9 cellular contexts compared by ENCODE assay signal in genomic region chr19:53554804-53555203, GRCh38. TPM values are rescaled to one million over a fixed set of nuclear protein-coding genes. Genes with fewer than 3 reads are reported as not detected.
DNase-seq lines count a peak whose midpoint lies in the region; ATAC-seq, FAIRE-seq and TF ChIP-seq lines count a peak whose summit lies in the region.
"Had no signal": no experiment of that assay in that cellular context is flagged by ENCODE, and none has a peak within 500 bp of the region (broad histone marks: within the 10 kb centered on the region; RNA-seq: fewer than 3 reads in every experiment).

No MANE protein-coding gene starts in this region.

- H3K4me2 ChIP-seq in HepG2 (ENCODE audit: low read depth, low read length): no peak overlapping the region
- no peak overlapping the region for H3K4me2 ChIP-seq in PC-9
- H3K4me2 ChIP-seq: KMS-11 had no signal

- no peak for TF ChIP-seq CTCF in liver (IDR thresholded peaks at IDR 0.05; ENCODE audit: low read depth, low read length, missing input control)
- no peak for TF ChIP-seq CTCF in HepG2 (CRISPR knock-in tag; IDR thresholded peaks at IDR 0.05)
- TF ChIP-seq CTCF in PC-9 (conservative IDR thresholded peaks at IDR 0.05): no peak

- H3K27me3 ChIP-seq in liver (ENCODE audit: control insufficient read depth in 4 of 4, insufficient read depth in 4 of 4, low read length in 3 of 4) (no peaks in the 10 kb centered on the region), HepG2 (ENCODE audit: control insufficient read depth in 1 of 2, insufficient read depth in 2 of 2, low read length in 2 of 2) (no peaks in the 10 kb centered on the region), mononuclear cell (ENCODE audit: insufficient read depth, low read length) (no peaks in the 10 kb centered on the region), PC-9 (ENCODE audit: insufficient read depth, low read depth) (no peaks in the 10 kb centered on the region)

- H3K9ac ChIP-seq in liver (ENCODE audit: low read depth in 1 of 2, low read length in 2 of 2): no peak overlapping the region
- H3K9ac ChIP-seq in HepG2 (ENCODE audit: insufficient read depth, low read depth, low read length): no peak overlapping the region
- H3K9ac ChIP-seq: KMS-11 had no signal

- FAIRE-seq in HepG2 (lab: Jason Lieb, UNC): no peak

- no peaks in the 10 kb centered on the region for H3K36me3 ChIP-seq in liver (ENCODE audit: control insufficient read depth in 4 of 4, insufficient read depth in 3 of 4, low read depth in 1 of 4, low read length in 3 of 4)
- H3K36me3 ChIP-seq in HepG2 (replicated peaks in 1 of 2; ENCODE audit: control insufficient read depth in 1 of 2, insufficient read depth in 2 of 2, low read length in 2 of 2): peaks cover 2 to 9% of the 10 kb centered on the region in 2 experiments; a peak in 4 of 5 replicates
- H3K36me3 ChIP-seq in PC-9 (ENCODE audit: low read depth): peaks cover 15% of the 10 kb centered on the region; the same call in 1 of the 2 replicates

- no peak for TF ChIP-seq EP300 in HepG2 (IDR thresholded peaks at IDR 0.05; ENCODE audit: low read depth in 2 of 2, low read length in 2 of 2)
- no peak for TF ChIP-seq EP300 in HepG2 (CRISPR knock-in tag; IDR thresholded peaks at IDR 0.05; ENCODE audit: borderline replicate concordance)

- 66% methylated on average over 24 of the region's 24 CpGs for WGBS in liver
- WGBS in HepG2 (ENCODE audit: low lambda C conversion rate): 96% methylated on average over 23 of the region's 24 CpGs

- peaks cover 14% of the 10 kb centered on the region; the same call in 1 of the 2 replicates for H3F3A ChIP-seq in PC-9 (ENCODE audit: insufficient read depth, low read depth)

- peak overlapping the region; percentile 55 to 71 for H3K27ac ChIP-seq in liver (ENCODE audit: low read depth in 1 of 2, low read length in 2 of 2)
- H3K27ac ChIP-seq in HepG2 (ENCODE audit: extremely low read length, insufficient read depth, low read length): no peak overlapping the region
- peak overlapping the region; percentile 84 for H3K27ac ChIP-seq in caudate nucleus (ENCODE audit: low read depth, low read length)
- H3K27ac ChIP-seq in PC-9: no peak overlapping the region
- H3K27ac ChIP-seq: KMS-11 had no signal

- H3K79me2 ChIP-seq in HepG2 (ENCODE audit: insufficient read depth, low read length) (peaks cover 21% of the 10 kb centered on the region), PC-9 (ENCODE audit: low read depth) (no peaks in the 10 kb centered on the region)

- CTCF ChIA-PET in HepG2 (lab: Yijun Ruan, JAX; ENCODE audit: low intra/inter-chr PET ratio, low total read pairs) (no interaction called here), PC-9 (lab: Charles Lee) (no interaction called here)

- H2AFZ ChIP-seq in HepG2 (ENCODE audit: low read length) (no peak overlapping the region), PC-9 (no peak overlapping the region)

- intact Hi-C loops in HepG2 (cut with micrococcal nuclease; ENCODE audit: unreplicated experiment) (no loop called here), PC-9 (cut with micrococcal nuclease; ENCODE audit: unreplicated experiment) (no loop called here)

- ATAC-seq in HepG2 (no peak; the same call in 2 of the 3 replicates), GM21737 (IDR thresholded peaks at IDR 0.05; ENCODE audit: unreplicated experiment) (no peak)

- TF ChIP-seq RAD21 in liver (IDR thresholded peaks at IDR 0.05): no peak
- no peak for TF ChIP-seq RAD21 in HepG2 (CRISPR knock-in tag; IDR thresholded peaks at IDR 0.05)

- no peak for TF ChIP-seq POLR2A in HepG2 (IDR thresholded peaks at IDR 0.05; ENCODE audit: insufficient read depth in 1 of 2, low read depth in 2 of 2, low read length in 2 of 2)

- peaks cover 0 to 3% (median 1%) of the 10 kb centered on the region in 4 donors for H3K4me1 ChIP-seq in liver (ENCODE audit: control insufficient read depth in 4 of 4, insufficient read depth in 4 of 4, low read length in 3 of 4)
- no peaks in the 10 kb centered on the region for H3K4me1 ChIP-seq in HepG2 (ENCODE audit: insufficient read depth, low read length)
- H3K4me1 ChIP-seq in mononuclear cell (ENCODE audit: insufficient read depth, low read length): peaks cover 12% of the 10 kb centered on the region
- no peaks in the 10 kb centered on the region for H3K4me1 ChIP-seq in PC-9 (replicated peaks; ENCODE audit: insufficient read depth)

- in situ Hi-C loops in HepG2 (cut with HindIII; ENCODE audit: extremely low pct_ligation_motif_present, low pct_unique_long_range_greater_than_20kb): no loop called here

- POLR2A ChIA-PET in HepG2 (lab: Yijun Ruan, JAX) (no interaction called here), PC-9 (lab: Charles Lee; ENCODE audit: unreplicated experiment) (no interaction called here)

- DNase-seq in HepG2 (ENCODE audit: low spot score) (no peak), caudate nucleus (lab: John Stamatoyannopoulos, UW) (peak in 4 of 61 donors; percentile 18 to 68 (median 36)), PC-9 (no peak), NOMO-1 (lab: John Stamatoyannopoulos, UW; ENCODE audit: unreplicated experiment in 2 of 2) (no peak), NCI-H1436 treated with DMSO at 0.1 percent for 48 hours (lab: John Stamatoyannopoulos, UW) (no peak)

- H3K9me2 ChIP-seq in PC-9 (ENCODE audit: insufficient read depth): no peaks in the 10 kb centered on the region

- H3K4me3 ChIP-seq in liver (ENCODE audit: low read depth in 1 of 3, low read length in 3 of 3) (peak overlapping the region; percentile 38 to 66 (median 43)), HepG2 (replicated peaks in 1 of 3; ENCODE audit: insufficient read depth in 1 of 3, low read depth in 2 of 3, low read length in 3 of 3) (no peak overlapping the region), mononuclear cell (ENCODE audit: low read length) (peak overlapping the region; percentile 45), PC-9 (no peak overlapping the region)

- BruUV-seq in HepG2 (replicated peaks; lab: Mats Ljungman, UMichigan) (no TSS peak), PC-9 (replicated peaks; lab: Mats Ljungman, UMichigan) (no TSS peak)

- H3K9me3 ChIP-seq in liver (ENCODE audit: control insufficient read depth in 4 of 4, low read length in 3 of 4) (peaks cover 0 to 3% (median 0%) of the 10 kb centered on the region in 4 donors), HepG2 (ENCODE audit: low read length) (no peaks in the 10 kb centered on the region), mononuclear cell (ENCODE audit: low read depth, low read length) (no peaks in the 10 kb centered on the region), PC-9 (ENCODE audit: insufficient read depth, low read depth) (peaks cover 5% of the 10 kb centered on the region; the same call in 1 of the 2 replicates)

- H4K20me1 ChIP-seq in HepG2 (ENCODE audit: insufficient read depth, low read length) (no peaks in the 10 kb centered on the region), PC-9 (ENCODE audit: insufficient read depth) (no peaks in the 10 kb centered on the region)

TF ChIP-seq in liver, 16 proteins besides CTCF, POLR2A, EP300 and RAD21 (continues in another document):
- TF ChIP-seq FOXA1 (IDR thresholded peaks at IDR 0.05) (no peak), ATF3 (IDR thresholded peaks at IDR 0.05) (no peak), JUND (IDR thresholded peaks at IDR 0.05) (no peak), FOXA2 (IDR thresholded peaks at IDR 0.05) (no peak), NR2F2 (IDR thresholded peaks at IDR 0.05) (no peak), HNF4A (conservative IDR thresholded peaks at IDR 0.05) (no peak), GABPA (IDR thresholded peaks at IDR 0.05 in 1 of 2, conservative IDR thresholded peaks at IDR 0.05 in 1 of 2) (no peak), RXRA (IDR thresholded peaks at IDR 0.05) (no peak)

TF ChIP-seq in HepG2, 621 proteins besides CTCF, POLR2A, EP300 and RAD21 (continues in another document):
- no peak for TF ChIP-seq ATF2 (CRISPR knock-in tag; IDR thresholded peaks at IDR 0.05)

RNA-seq across cellular contexts. Expression of gene ZNF331, which starts 16.9 kb away (rescaled TPM):
- total RNA-seq in liver (1 to 10 TPM; 6.9 to 9.7 TPM), HepG2 (2016; rRNA removed; fragmentation: Illumina TruSeq; extraction: Trizol) (13.3 and 15.2 TPM in 2 replicates), mononuclear cell (177 TPM), PC-9 (2021) (39.2 and 51.6 TPM in 2 replicates)
- polyA plus RNA-seq in liver (1 to 10 TPM; 2.8 to 4.6 TPM), HepG2 (2011; rRNA removed) (8.2 and 9.5 TPM in 2 replicates)
- total RNA-seq in HepG2 (2016; cell fraction: cytosol; rRNA removed; fragmentation: Illumina TruSeq; extraction: Trizol; ENCODE audit: low read depth): 5.0 and 5.3 TPM in 2 replicates
- total RNA-seq in HepG2 (2016; cell fraction: insoluble cytoplasmic fraction; rRNA removed; fragmentation: Illumina TruSeq; extraction: Trizol): 11.2 and 12.7 TPM in 2 replicates
- total RNA-seq in HepG2 (2016; cell fraction: membrane; rRNA removed; fragmentation: Illumina TruSeq; extraction: Trizol): 8.0 and 8.5 TPM in 2 replicates
- total RNA-seq in HepG2 (2016; cell fraction: nucleus; rRNA removed; fragmentation: Illumina TruSeq; extraction: Trizol): 16.0 and 20.7 TPM in 2 replicates
- 3.3 and 4.9 TPM in 2 replicates for polyA plus RNA-seq in HepG2 (2011; cell fraction: cytosol; rRNA removed)
- polyA plus RNA-seq in HepG2 (2011; cell fraction: nucleus; rRNA removed): 20.2 and 21.6 TPM in 2 replicates
- 22.2 and 38.0 TPM in 2 replicates for polyA plus RNA-seq in HepG2 (2012)
- 1.2 and 1.3 TPM in 2 replicates for polyA plus RNA-seq in HepG2 (2016; cell fraction: cytosol; fragmentation: Illumina TruSeq; extraction: Trizol; ENCODE audit: low read depth)
- polyA plus RNA-seq in HepG2 (2016; cell fraction: insoluble cytoplasmic fraction; fragmentation: Illumina TruSeq; extraction: Trizol; ENCODE audit: low read depth): 10.1 and 10.3 TPM in 2 replicates
- polyA plus RNA-seq in HepG2 (2016; cell fraction: membrane; fragmentation: Illumina TruSeq; extraction: Trizol; ENCODE audit: low read depth): 2.9 and 3.4 TPM in 2 replicates
- polyA plus RNA-seq in HepG2 (2016; cell fraction: nucleus; fragmentation: Illumina TruSeq; extraction: Trizol; ENCODE audit: insufficient read depth, low read depth): 51.3 and 54.8 TPM in 2 replicates
- polyA minus RNA-seq in HepG2 (2011; rRNA and poly(A)+ RNA removed; ENCODE audit: low replicate concordance): 5.6 and 18.7 TPM in 2 replicates
- 7.9 and 9.9 TPM in 2 replicates for polyA minus RNA-seq in HepG2 (2011; cell fraction: cytosol; rRNA and poly(A)+ RNA removed)
- 20.4 and 22.9 TPM in 2 replicates for polyA minus RNA-seq in HepG2 (2011; cell fraction: nucleus; rRNA and poly(A)+ RNA removed)

Comparison
In these comparisons a context has a peak if more than half of its experiments do, and no peak if none do; other contexts are left out.
1. H3K27ac ChIP-seq: peak in liver (2 of 2) and caudate nucleus (single experiment); none in HepG2 (single experiment) and PC-9 (single experiment).
2. H3K4me3 ChIP-seq: peak in liver (3 of 3) and mononuclear cell (single experiment); none in HepG2 (0 of 3) and PC-9 (single experiment).